ENCODE assay signal across 11 cellular contexts in the genomic region with DNA sequence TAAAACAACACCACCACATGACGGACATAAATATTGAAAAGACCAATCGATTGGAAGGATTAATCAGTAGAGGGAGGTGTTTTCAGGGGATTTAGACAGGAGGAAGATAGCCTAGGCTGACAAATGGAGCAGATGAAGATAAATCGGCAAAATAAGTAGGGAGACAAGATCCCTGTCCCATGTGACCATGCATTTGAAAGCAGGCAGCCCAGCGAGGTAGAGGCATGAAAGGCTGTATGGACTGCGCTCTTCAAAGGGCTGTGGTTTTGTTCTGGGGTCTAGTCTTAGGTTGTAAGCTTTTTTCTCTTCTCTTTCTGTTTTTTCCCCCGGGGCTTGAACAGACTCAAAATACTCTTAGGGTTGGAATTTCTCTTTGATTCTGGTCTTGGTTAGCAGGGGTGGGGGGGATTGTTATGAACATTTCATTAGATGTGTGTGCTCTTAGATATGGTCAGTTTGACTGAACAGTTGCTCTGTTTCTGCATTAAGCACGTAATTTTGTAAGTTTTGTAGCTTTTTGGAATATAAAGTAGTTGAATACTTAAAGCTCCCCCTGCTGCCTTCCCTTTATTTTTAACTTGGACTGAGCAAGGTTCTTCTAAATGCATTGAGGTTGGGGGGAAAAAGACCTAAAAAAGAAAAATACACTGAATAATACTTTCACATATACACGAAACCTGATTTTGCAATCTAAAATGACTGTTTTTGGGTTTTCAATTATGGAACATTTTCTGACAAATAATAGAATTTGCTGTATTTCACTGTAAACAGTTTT. TPM values are rescaled to one million over a fixed set of nuclear protein-coding genes. Genes with fewer than 3 reads are reported as not detected.
DNase-seq lines count a peak whose midpoint lies in the region; ATAC-seq and TF ChIP-seq lines count a peak whose summit lies in the region.
"Had no signal": no experiment of that assay in that cellular context is flagged by ENCODE, and none has a peak within 500 bp of the region (broad histone marks: within the 10 kb centered on the region; RNA-seq: fewer than 3 reads in every experiment).

No MANE protein-coding gene starts in this region.

- no peak overlapping the region for H3K9ac ChIP-seq in HUES64 (ENCODE audit: low read depth, low read length)

- TF ChIP-seq CTCF in cardiac fibroblast (IDR thresholded peaks at IDR 0.05; ENCODE audit: low read depth, low read length) (no peak), testis (IDR thresholded peaks at IDR 0.05) (no peak)

- H3K27ac ChIP-seq in HUES64 (ENCODE audit: low read depth, low read length), result peak overlapping the region; percentile 20; the same call in 1 of the 2 replicates
- H3K27ac ChIP-seq in testis, result no peak overlapping the region
- H3K27ac ChIP-seq: RWPE1 had no signal

- H3K9me3 ChIP-seq in HUES64 (ENCODE audit: insufficient read depth, low read depth, low read length) (no peaks in the 10 kb centered on the region), testis (no peaks in the 10 kb centered on the region)

- H3K4me3 ChIP-seq in HUES64 (ENCODE audit: low read length), result no peak overlapping the region
- H3K4me3 ChIP-seq in cardiac fibroblast (replicated peaks in 1 of 2; ENCODE audit: low read depth in 2 of 2, low read length in 2 of 2), result no peak overlapping the region
- H3K4me3 ChIP-seq in testis, result no peak overlapping the region

- H3K36me3 ChIP-seq in HUES64 (ENCODE audit: insufficient read depth, low read length) (peaks cover 79% of the 10 kb centered on the region), testis (ENCODE audit: low read depth, missing control alignments) (no peaks in the 10 kb centered on the region)

- H3K27me3 ChIP-seq in HUES64 (ENCODE audit: insufficient read depth, low read length) (no peaks in the 10 kb centered on the region), testis (no peaks in the 10 kb centered on the region)

- no peak for TF ChIP-seq POLR2A in testis (IDR thresholded peaks at IDR 0.05)

- peak; percentile 30 for ATAC-seq in GM18907 (IDR thresholded peaks at IDR 0.05; ENCODE audit: unreplicated experiment)
- ATAC-seq in GM18517 (IDR thresholded peaks at IDR 0.05; ENCODE audit: unreplicated experiment), result no peak
- no peak for ATAC-seq in GM19463 (IDR thresholded peaks at IDR 0.05; ENCODE audit: unreplicated experiment)

- peak; percentile 18 to 26 for DNase-seq in cardiac fibroblast (ENCODE audit: low read depth in 2 of 2)
- peak; percentile 9 for DNase-seq in testis
- no peak for DNase-seq in RKO (ENCODE audit: low spot score)
- DNase-seq: activated T-cell treated with anti-CD3 and anti-CD28 coated beads, Interleukin-2, amount 50 U/mL, for 1 hour; erythroblast; NCI-H187 treated with DMSO at 0.1 percent for 48 hours had no signal

- H3K4me1 ChIP-seq in HUES64 (ENCODE audit: insufficient read depth, low read length) (peaks cover 34% of the 10 kb centered on the region), testis (peaks cover 10% of the 10 kb centered on the region)

- 80% methylated on average over 6 of the region's 8 CpGs for WGBS in HUES64
- 82 to 83% methylated on average over 8 of the region's 8 CpGs for WGBS in testis, 2 donors

- intact Hi-C loops in testis (cut with DNase I; ENCODE audit: low total_unique reads), result no loop called here

RNA-seq across cellular contexts. Expression of a gene that starts 32.2 kb away (rescaled TPM):
- 106 TPM for polyA plus RNA-seq in HUES64 (2013, experiment 1 of 2)
- 100 TPM for polyA plus RNA-seq in HUES64 (2013, experiment 2 of 2)
- 100 to 1,000 TPM; 122 to 131 TPM for total RNA-seq in testis
- polyA plus RNA-seq in testis (ENCODE audit: insufficient read depth, low read depth, low replicate concordance), result 64.0 TPM
